ENCODE assay signal across 8 cellular contexts in the genomic region with DNA sequence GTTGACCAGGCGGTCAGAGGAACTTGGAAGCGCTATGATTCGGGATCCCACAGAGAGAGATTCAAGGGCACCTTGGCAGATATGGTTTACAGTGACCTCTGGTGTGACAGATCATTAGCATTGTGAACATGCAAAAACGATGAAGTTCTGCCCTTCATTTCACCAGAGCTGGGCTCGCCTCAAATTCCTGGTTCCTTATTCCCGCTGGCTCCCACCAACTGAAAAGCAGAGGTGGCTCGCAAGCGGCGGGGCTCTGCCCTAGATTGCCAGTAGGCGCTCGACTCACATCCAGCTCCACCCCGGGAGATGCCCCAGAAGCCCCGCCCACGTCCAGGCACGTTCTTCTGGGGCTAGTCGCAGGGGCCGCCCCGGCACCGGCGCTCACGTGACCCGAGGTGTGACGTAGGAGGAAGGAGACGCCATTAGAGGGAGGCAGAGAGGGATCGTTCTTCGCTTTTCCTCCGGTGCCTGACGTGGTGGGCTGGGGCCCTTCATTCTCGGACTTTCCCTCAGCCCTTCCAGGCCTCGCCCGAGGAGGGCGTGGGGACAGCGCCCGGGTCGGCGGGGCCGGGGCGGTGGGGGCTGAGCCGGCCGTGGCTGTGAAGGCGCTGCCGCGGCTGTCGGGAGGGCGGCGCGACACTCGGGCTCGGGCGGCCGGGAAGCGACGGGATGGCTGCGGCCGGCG. TPM values are rescaled to one million over a fixed set of nuclear protein-coding genes. Genes with fewer than 3 reads are reported as not detected.
DNase-seq lines count a peak whose midpoint lies in the region; TF ChIP-seq lines count a peak whose summit lies in the region.

A gene with protein sequence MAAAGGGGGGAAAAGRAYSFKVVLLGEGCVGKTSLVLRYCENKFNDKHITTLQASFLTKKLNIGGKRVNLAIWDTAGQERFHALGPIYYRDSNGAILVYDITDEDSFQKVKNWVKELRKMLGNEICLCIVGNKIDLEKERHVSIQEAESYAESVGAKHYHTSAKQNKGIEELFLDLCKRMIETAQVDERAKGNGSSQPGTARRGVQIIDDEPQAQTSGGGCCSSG (plus strand): TSS at position 403 of the 685 bp plus-strand sequence. CDS start 267 bp downstream, at position 670.

- peaks cover 1% of the 10 kb centered on the region for H3K9me3 ChIP-seq in effector memory CD4-positive, alpha-beta T cell (ENCODE audit: control insufficient read depth, low read length)

- H3K4me1 ChIP-seq in effector memory CD4-positive, alpha-beta T cell (ENCODE audit: control insufficient read depth, insufficient read depth, low read length, poor library complexity, severe bottlenecking), result peaks cover 13% of the 10 kb centered on the region

- peak; percentile 91 for DNase-seq in COR-L47 (lab: John Stamatoyannopoulos, UW)
- DNase-seq in GM20000 (ENCODE audit: low spot score), result peak; percentile 97
- DNase-seq in HT-29 (ENCODE audit: low spot score), result peak; percentile 97
- DNase-seq in NOMO-1 (lab: John Stamatoyannopoulos, UW; ENCODE audit: unreplicated experiment in 2 of 2), result peak; percentile 95 to 98
- DNase-seq in effector memory CD4-positive, alpha-beta T cell, result peak; percentile 96 to 99 (median 97)
- DNase-seq in medulla oblongata (ENCODE audit: extremely low spot score), result peak; percentile 98
- DNase-seq in stimulated activated CD8-positive, alpha-beta memory T cell treated with anti-CD3 and anti-CD28 coated beads, Interleukin-12 subunit alpha, Interleukin-12 subunit beta, amount 100 ng/mL, for 1 hour (ENCODE audit: low read depth), result peak; percentile 98

- peaks cover 13% of the 10 kb centered on the region for H3K36me3 ChIP-seq in effector memory CD4-positive, alpha-beta T cell (ENCODE audit: control insufficient read depth, insufficient read depth, low read length)

- H3K27me3 ChIP-seq in effector memory CD4-positive, alpha-beta T cell (replicated peaks; ENCODE audit: control insufficient read depth, insufficient read depth, low read length, poor library complexity, severe bottlenecking), result peaks cover 3% of the 10 kb centered on the region

- CTCF ChIA-PET in activated CD8-positive, alpha-beta memory T cell treated with anti-CD3 and anti-CD28 coated beads for 36 hours (lab: Charles Lee), result interaction anchor here (0.8 kb wide), 1 partner anchor 9 kb away, joined by 3 read pairs; no protein-coding TSS in a partner anchor

- TF ChIP-seq CTCF in GM20000 (IDR thresholded peaks at IDR 0.05; ENCODE audit: extremely low read depth, missing control alignments), result no peak

- peak within 1 kb of the TSS; percentile 64 for H3K4me3 ChIP-seq in effector memory CD4-positive, alpha-beta T cell (ENCODE audit: insufficient read depth, low read depth, low read length, poor library complexity, severe bottlenecking)

- POLR2A ChIA-PET in activated CD8-positive, alpha-beta memory T cell treated with anti-CD3 and anti-CD28 coated beads for 36 hours (lab: Charles Lee), result interaction anchor here (0.6 to 1.5 kb wide), 7 partner anchors 9 to 120 kb away, joined by 3 to 16 read pairs (median 3); a partner anchor contains a TSS

- peak within 1 kb of the TSS; percentile 93 for H3K27ac ChIP-seq in effector memory CD4-positive, alpha-beta T cell (ENCODE audit: insufficient read depth, low read length, poor library complexity, severe bottlenecking)

RNA-seq across cellular contexts. Expression of the gene that starts here (rescaled TPM):
- total RNA-seq in HT-29 (2014; rRNA removed; shearing (Covaris generic)), result 4.9 and 14.3 TPM in 2 replicates
- total RNA-seq in activated CD8-positive, alpha-beta memory T cell treated with anti-CD3 and anti-CD28 coated beads for 36 hours, result 10 to 100 TPM; 90.5 to 91.8 TPM

Comparison
In these comparisons a context has a peak if more than half of its experiments do, and no peak if none do; other contexts are left out.
1. Peak in every context shown above with its lines: DNase-seq, H3K4me3 ChIP-seq and H3K27ac ChIP-seq.